ENCODE assay signal across 8 cellular contexts in genomic region chr7:123682690-123683089, GRCh38. TPM values are rescaled to one million over a fixed set of nuclear protein-coding genes. Genes with fewer than 3 reads are reported as not detected.
A peak's percentile ranks its signal among the peaks of the same experiment; 100 is the strongest.
DNase-seq lines count a peak whose midpoint lies in the region; ATAC-seq and TF ChIP-seq lines count a peak whose summit lies in the region.

No MANE protein-coding gene starts in this region.

- BruUV-seq in mammary epithelial cell (replicated peaks; lab: Mats Ljungman, UMichigan): no TSS peak

- no peaks in the 10 kb centered on the region for H3K27me3 Mint-ChIP-seq in activated CD4-positive, alpha-beta T cell treated with anti-CD3 and anti-CD28 coated beads for 36 hours

- in situ Hi-C loops in mammary epithelial cell (cut with MboI; ENCODE audit: low sequenced_read_pairs in 2 of 2): no loop called here

- WGBS in mammary epithelial cell (ENCODE audit: low coverage, missing lambda C conversion rate): 100% methylated on average over 1 of the region's 1 CpG

- no peak overlapping the region for H3K4me3 ChIP-seq in mammary epithelial cell (replicated peaks in 1 of 3; ENCODE audit: insufficient read depth in 1 of 3, low read depth in 2 of 3, low read length in 3 of 3)

- TF ChIP-seq CTCF in mammary epithelial cell (conservative IDR thresholded peaks at IDR 0.05 in 1 of 2, IDR thresholded peaks at IDR 0.05 in 1 of 2; ENCODE audit: extremely low read depth in 1 of 2, insufficient read depth in 1 of 2, low read depth in 1 of 2, low read length in 2 of 2): peak; percentile 52 to 57

- DNase-seq in activated CD4-positive, alpha-beta T cell treated with anti-CD3 and anti-CD28 coated beads for 36 hours: peak; percentile 11
- DNase-seq in activated CD4-positive, alpha-beta T cell treated with anti-CD3 and anti-CD28 coated beads for 48 hours: no peak
- DNase-seq in NCI-H2227 treated with DMSO at 0.1 percent for 48 hours (lab: John Stamatoyannopoulos, UW) (peak; percentile 44), mammary epithelial cell (peak; percentile 32), left kidney (ENCODE audit: low read depth, low spot score) (peak; percentile 78), DMS79 (lab: John Stamatoyannopoulos, UW) (no peak)

- no peaks in the 10 kb centered on the region for H3K9me3 ChIP-seq in mammary epithelial cell (replicated peaks; ENCODE audit: insufficient read depth, low read length)

- H3K4me3 Mint-ChIP-seq in activated CD4-positive, alpha-beta T cell treated with anti-CD3 and anti-CD28 coated beads for 36 hours: no peak overlapping the region

- H3K4me1 Mint-ChIP-seq in activated CD4-positive, alpha-beta T cell treated with anti-CD3 and anti-CD28 coated beads for 36 hours: no peaks in the 10 kb centered on the region

- H3K9ac ChIP-seq in mammary epithelial cell (ENCODE audit: insufficient read depth, low read length): no peak overlapping the region

- H3K27ac Mint-ChIP-seq in activated CD4-positive, alpha-beta T cell treated with anti-CD3 and anti-CD28 coated beads for 36 hours: no peak overlapping the region

- no peaks in the 10 kb centered on the region for H3K79me2 ChIP-seq in mammary epithelial cell (ENCODE audit: insufficient read depth, low read length)

- intact Hi-C loops in activated CD4-positive, alpha-beta T cell treated with anti-CD3 and anti-CD28 coated beads for 36 hours (cut with DNase I, micrococcal nuclease): loop anchor here (1.0 to 5.0 kb wide), 3 partner anchors 117 to 235 kb away; no protein-coding TSS in a partner anchor
- intact Hi-C loops in mammary epithelial cell (cut with micrococcal nuclease): loop anchor here (1.0 to 2.0 kb wide), 3 partner anchors 48 to 183 kb away; no protein-coding TSS in a partner anchor

- dilution Hi-C loops in mammary epithelial cell (cut with HindIII; ENCODE audit: low sequenced_read_pairs): no loop called here

- no peaks in the 10 kb centered on the region for H3K27me3 ChIP-seq in mammary epithelial cell (ENCODE audit: insufficient read depth, low read length)

- H3K4me2 ChIP-seq in mammary epithelial cell (ENCODE audit: insufficient read depth, low read depth, low read length): no peak overlapping the region

- POLR2A ChIA-PET in activated CD4-positive, alpha-beta T cell treated with anti-CD3 and anti-CD28 coated beads for 36 hours (lab: Charles Lee): no interaction called here

- no peaks in the 10 kb centered on the region for H3K9me3 Mint-ChIP-seq in activated CD4-positive, alpha-beta T cell treated with anti-CD3 and anti-CD28 coated beads for 36 hours (ENCODE audit: low read depth)

- ATAC-seq in activated CD4-positive, alpha-beta T cell treated with anti-CD3 and anti-CD28 coated beads for 36 hours: no peak
- ATAC-seq in HG02623 (IDR thresholded peaks at IDR 0.05; ENCODE audit: unreplicated experiment) (peak; percentile 64), HG03280 (IDR thresholded peaks at IDR 0.05; ENCODE audit: unreplicated experiment) (no peak)

- CTCF ChIA-PET in activated CD4-positive, alpha-beta T cell treated with anti-CD3 and anti-CD28 coated beads for 36 hours (lab: Charles Lee): interaction anchor here (0.6 to 1.8 kb wide), 14 partner anchors 8 to 196 kb away, joined by 3 to 8 read pairs (median 4); partner anchors contain the start of gene WASL
- CTCF ChIA-PET in mammary epithelial cell (lab: Charles Lee; ENCODE audit: low non-redundant PET): interaction anchor here (0.6 to 0.7 kb wide), 2 partner anchors 15 to 66 kb away, joined by 3 to 4 read pairs; partner anchors contain the start of gene WASL

- peaks cover 3% of the 10 kb centered on the region for H3K36me3 Mint-ChIP-seq in activated CD4-positive, alpha-beta T cell treated with anti-CD3 and anti-CD28 coated beads for 36 hours (ENCODE audit: low read depth)

- no peaks in the 10 kb centered on the region for H4K20me1 ChIP-seq in mammary epithelial cell (ENCODE audit: insufficient read depth, low read length)

- no peak overlapping the region for H2AFZ ChIP-seq in mammary epithelial cell (ENCODE audit: low read depth, low read length)

- H3K4me1 ChIP-seq in mammary epithelial cell (ENCODE audit: insufficient read depth, low read length): no peaks in the 10 kb centered on the region

- peaks cover 15% of the 10 kb centered on the region for H3K36me3 ChIP-seq in mammary epithelial cell (ENCODE audit: insufficient read depth, low read length)

- no peak overlapping the region for H3K27ac ChIP-seq in mammary epithelial cell (ENCODE audit: insufficient read depth, low read depth, low read length)

RNA-seq across cellular contexts. Expression of gene LMOD2, which starts 27.0 kb away (rescaled TPM):
- total RNA-seq in activated CD4-positive, alpha-beta T cell treated with anti-CD3 and anti-CD28 coated beads for 36 hours: not detected
- total RNA-seq in mammary epithelial cell: not detected
- not detected for polyA plus RNA-seq in mammary epithelial cell
- polyA minus RNA-seq in mammary epithelial cell: not detected

Comparison
In these comparisons a context has a peak if more than half of its experiments do, and no peak if none do; other contexts are left out.
1. DNase-seq: peak in activated CD4-positive, alpha-beta T cell treated with anti-CD3 and anti-CD28 coated beads for 36 hours (single experiment), NCI-H2227 treated with DMSO at 0.1 percent for 48 hours (single experiment), mammary epithelial cell (single experiment) and left kidney (single experiment); none in activated CD4-positive, alpha-beta T cell treated with anti-CD3 and anti-CD28 coated beads for 48 hours (single experiment) and DMS79 (single experiment).